Comparison of ENCODE assay signal across 14 cellular contexts in the genomic region with DNA sequence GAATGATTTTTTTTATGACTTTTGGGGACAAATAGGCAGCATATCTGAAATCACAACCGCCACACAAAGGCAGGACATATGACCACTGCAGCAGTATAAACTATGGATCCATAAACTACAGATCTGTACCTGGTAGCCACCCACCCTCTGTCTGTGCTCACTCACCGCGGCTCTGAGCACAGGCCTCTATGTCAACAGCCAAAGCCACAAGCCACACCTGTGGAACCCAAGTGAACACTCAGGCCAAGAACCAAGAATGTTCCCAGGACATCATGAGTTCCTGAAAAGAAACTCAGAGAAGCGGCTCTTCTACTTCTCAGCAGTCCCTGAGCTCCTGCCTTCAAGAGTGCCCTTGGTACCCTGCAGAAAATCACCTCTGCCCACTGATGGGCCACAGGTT. TPM values are rescaled to one million over a fixed set of nuclear protein-coding genes. Genes with fewer than 3 reads are reported as not detected.
DNase-seq lines count a peak whose midpoint lies in the region; ATAC-seq, FAIRE-seq and TF ChIP-seq lines count a peak whose summit lies in the region.
"Had no signal": no experiment of that assay in that cellular context is flagged by ENCODE, and none has a peak within 500 bp of the region (broad histone marks: within the 10 kb centered on the region; RNA-seq: fewer than 3 reads in every experiment).

No MANE protein-coding gene starts in this region.

- peaks cover 31% of the 10 kb centered on the region for H3K4me1 ChIP-seq in lower lobe of right lung
- H3K4me1 ChIP-seq in transverse colon, result peaks cover 0 to 31% (median 20%) of the 10 kb centered on the region in 4 donors

- TF ChIP-seq EP300 in transverse colon (IDR thresholded peaks at IDR 0.05; ENCODE audit: low read depth), result no peak

- FAIRE-seq in HTR-8/SVneo (lab: Jason Lieb, UNC), result no peak
- FAIRE-seq: frontal cortex had no signal

- peaks cover 42% of the 10 kb centered on the region for H3K4me1 Mint-ChIP-seq in activated naive CD4-positive, alpha-beta T cell treated with anti-CD3 and anti-CD28 coated beads, Interleukin-2, amount 50 U/mL, for 24 hours
- H3K4me1 Mint-ChIP-seq in T-helper 2 cell treated with Interferon-gamma antibody and Interleukin-4, amounts not matched to agents 5 μg/mL and 100 μg/mL, for 36 hours (ENCODE audit: low read depth), result peaks cover 26% of the 10 kb centered on the region
- H3K4me1 Mint-ChIP-seq in activated T-helper 1 cell treated with anti-CD3 and anti-CD28 coated beads, Interleukin-12 subunit alpha, Interleukin-12 subunit beta, Interleukin-2, Interleukin-4 antibody, amounts not matched to agents 30 ng/mL and 10 ng/mL and 1 ng/mL, durations not matched to agents 14 hours and 24 hours and 36 hours (ENCODE audit: low read depth), result peaks cover 37% of the 10 kb centered on the region

- no peak for DNase-seq in activated naive CD4-positive, alpha-beta T cell (lab: John Stamatoyannopoulos, UW)
- DNase-seq in T-helper 2 cell treated with Interferon-gamma antibody and Interleukin-4, amounts not matched to agents 5 μg/mL and 100 μg/mL, for 36 hours (ENCODE audit: low spot score), result no peak
- DNase-seq in lower lobe of right lung (no peak), transverse colon (peak; percentile 37), DMS 273 (lab: John Stamatoyannopoulos, UW; ENCODE audit: unreplicated experiment) (no peak), HTR-8/SVneo (ENCODE audit: insufficient read length, low spot score) (no peak)
- DNase-seq in activated T-helper 1 cell treated with anti-CD3 and anti-CD28 coated beads, Interleukin-12 subunit alpha, Interleukin-12 subunit beta, Interleukin-2, Interleukin-4 antibody, amounts not matched to agents 30 ng/mL and 10 ng/mL and 1 ng/mL, durations not matched to agents 14 hours and 24 hours and 36 hours (ENCODE audit: low spot score), result no peak
- DNase-seq: activated CD4-positive, CD25-positive, alpha-beta regulatory T cell treated with anti-CD3 and anti-CD28 coated beads, Interleukin-2, amount 50 U/mL, for 72 hours; MG63; SIG-M5 had no signal

- no peak for TF ChIP-seq POLR2A in transverse colon (IDR thresholded peaks at IDR 0.05)

- no peak overlapping the region for H3K4me3 ChIP-seq in lower lobe of right lung
- no peak overlapping the region for H3K4me3 ChIP-seq in transverse colon
- H3K4me3 ChIP-seq: MG63, thoracic aorta had no signal

- H3K9me3 ChIP-seq in lower lobe of right lung (no peaks in the 10 kb centered on the region), transverse colon (no peaks in the 10 kb centered on the region)
- H3K9me3 ChIP-seq: MG63, thoracic aorta had no signal

- H3K36me3 ChIP-seq in lower lobe of right lung (peaks cover 2% of the 10 kb centered on the region), transverse colon (no peaks in the 10 kb centered on the region)

- in situ Hi-C loops in transverse colon (cut with MboI; ENCODE audit: low pct_ligation_motif_present in 1 of 4, low pct_unique_long_range_greater_than_20kb in 1 of 4, low sequenced_read_pairs in 3 of 4), result loop anchor here in 3 of 4 donors (5.0 to 25.0 kb wide), 3 partner anchors 75 to 152 kb away; a partner anchor contains a TSS

- 50% methylated on average over 4 of the region's 4 CpGs; no CpG with 5 or more reads in 1 of the 2 donors for WGBS in transverse colon (ENCODE audit: low coverage in 1 of 2), 2 donors

- TF ChIP-seq CTCF in lower lobe of right lung (IDR thresholded peaks at IDR 0.05) (no peak), transverse colon (IDR thresholded peaks at IDR 0.05) (no peak)

- H3K27ac ChIP-seq in lower lobe of right lung, result peak overlapping the region; percentile 39
- H3K27ac ChIP-seq in transverse colon, result peak overlapping the region; percentile 0 to 43 (median 30)

- peaks cover 6% of the 10 kb centered on the region for H3K36me3 Mint-ChIP-seq in activated naive CD4-positive, alpha-beta T cell treated with anti-CD3 and anti-CD28 coated beads, Interleukin-2, amount 50 U/mL, for 24 hours
- H3K36me3 Mint-ChIP-seq in T-helper 2 cell treated with Interferon-gamma antibody and Interleukin-4, amounts not matched to agents 5 μg/mL and 100 μg/mL, for 36 hours (ENCODE audit: low read depth), result peaks cover 13% of the 10 kb centered on the region
- peaks cover 9% of the 10 kb centered on the region for H3K36me3 Mint-ChIP-seq in activated T-helper 1 cell treated with anti-CD3 and anti-CD28 coated beads, Interleukin-12 subunit alpha, Interleukin-12 subunit beta, Interleukin-2, Interleukin-4 antibody, amounts not matched to agents 30 ng/mL and 10 ng/mL and 1 ng/mL, durations not matched to agents 14 hours and 24 hours and 36 hours (ENCODE audit: low read depth)

- intact Hi-C loops in lower lobe of right lung (cut with DNase I), result loop anchor here (10.0 kb wide), 1 partner anchor 85 kb away; no protein-coding TSS in a partner anchor
- intact Hi-C loops in transverse colon (cut with DNase I; ENCODE audit: low total_unique reads), result no loop called here
- intact Hi-C loops in activated T-helper 1 cell treated with anti-CD3 and anti-CD28 coated beads, Interleukin-12 subunit alpha, Interleukin-12 subunit beta, Interleukin-2, Interleukin-4 antibody, amounts not matched to agents 30 ng/mL and 10 ng/mL and 1 ng/mL, durations not matched to agents 14 hours and 24 hours and 36 hours (cut with micrococcal nuclease), result no loop called here

- peak; percentile 59 to 64 for ATAC-seq in lower lobe of right lung
- ATAC-seq: left lobe of liver had no signal

- no peaks in the 10 kb centered on the region for H3K9me3 Mint-ChIP-seq in activated naive CD4-positive, alpha-beta T cell treated with anti-CD3 and anti-CD28 coated beads, Interleukin-2, amount 50 U/mL, for 24 hours
- no peaks in the 10 kb centered on the region for H3K9me3 Mint-ChIP-seq in T-helper 2 cell treated with Interferon-gamma antibody and Interleukin-4, amounts not matched to agents 5 μg/mL and 100 μg/mL, for 36 hours
- no peaks in the 10 kb centered on the region for H3K9me3 Mint-ChIP-seq in activated T-helper 1 cell treated with anti-CD3 and anti-CD28 coated beads, Interleukin-12 subunit alpha, Interleukin-12 subunit beta, Interleukin-2, Interleukin-4 antibody, amounts not matched to agents 30 ng/mL and 10 ng/mL and 1 ng/mL, durations not matched to agents 14 hours and 24 hours and 36 hours

- H3K27me3 ChIP-seq in lower lobe of right lung (ENCODE audit: low read depth) (no peaks in the 10 kb centered on the region), transverse colon (no peaks in the 10 kb centered on the region)
- H3K27me3 ChIP-seq: MG63 had no signal

- no peak overlapping the region for H3K4me3 Mint-ChIP-seq in activated naive CD4-positive, alpha-beta T cell treated with anti-CD3 and anti-CD28 coated beads, Interleukin-2, amount 50 U/mL, for 24 hours
- H3K4me3 Mint-ChIP-seq in T-helper 2 cell treated with Interferon-gamma antibody and Interleukin-4, amounts not matched to agents 5 μg/mL and 100 μg/mL, for 36 hours, result peak overlapping the region; percentile 5
- H3K4me3 Mint-ChIP-seq in activated T-helper 1 cell treated with anti-CD3 and anti-CD28 coated beads, Interleukin-12 subunit alpha, Interleukin-12 subunit beta, Interleukin-2, Interleukin-4 antibody, amounts not matched to agents 30 ng/mL and 10 ng/mL and 1 ng/mL, durations not matched to agents 14 hours and 24 hours and 36 hours, result no peak overlapping the region

- no peaks in the 10 kb centered on the region for H3K27me3 Mint-ChIP-seq in activated naive CD4-positive, alpha-beta T cell treated with anti-CD3 and anti-CD28 coated beads, Interleukin-2, amount 50 U/mL, for 24 hours
- no peaks in the 10 kb centered on the region for H3K27me3 Mint-ChIP-seq in T-helper 2 cell treated with Interferon-gamma antibody and Interleukin-4, amounts not matched to agents 5 μg/mL and 100 μg/mL, for 36 hours (ENCODE audit: low read depth)
- H3K27me3 Mint-ChIP-seq in activated T-helper 1 cell treated with anti-CD3 and anti-CD28 coated beads, Interleukin-12 subunit alpha, Interleukin-12 subunit beta, Interleukin-2, Interleukin-4 antibody, amounts not matched to agents 30 ng/mL and 10 ng/mL and 1 ng/mL, durations not matched to agents 14 hours and 24 hours and 36 hours (ENCODE audit: insufficient read depth), result no peaks in the 10 kb centered on the region

- peak overlapping the region; percentile 30 for H3K27ac Mint-ChIP-seq in activated naive CD4-positive, alpha-beta T cell treated with anti-CD3 and anti-CD28 coated beads, Interleukin-2, amount 50 U/mL, for 24 hours
- H3K27ac Mint-ChIP-seq in T-helper 2 cell treated with Interferon-gamma antibody and Interleukin-4, amounts not matched to agents 5 μg/mL and 100 μg/mL, for 36 hours, result peak overlapping the region; percentile 8
- no peak overlapping the region for H3K27ac Mint-ChIP-seq in activated T-helper 1 cell treated with anti-CD3 and anti-CD28 coated beads, Interleukin-12 subunit alpha, Interleukin-12 subunit beta, Interleukin-2, Interleukin-4 antibody, amounts not matched to agents 30 ng/mL and 10 ng/mL and 1 ng/mL, durations not matched to agents 14 hours and 24 hours and 36 hours

RNA-seq across cellular contexts. Expression of a gene that starts 22.4 kb away (rescaled TPM):
- total RNA-seq in lower lobe of right lung, result 47.3 TPM
- total RNA-seq in transverse colon, result 100 to 1,000 TPM in 1 of 4 donors, 10 to 100 TPM in 3; 33.7 to 111 (median 47.7) TPM
- total RNA-seq in activated T-helper 1 cell treated with anti-CD3 and anti-CD28 coated beads, Interleukin-12 subunit alpha, Interleukin-12 subunit beta, Interleukin-2, Interleukin-4 antibody, amounts not matched to agents 30 ng/mL and 10 ng/mL and 1 ng/mL, durations not matched to agents 14 hours and 24 hours and 36 hours, result 43.8 and 43.9 TPM in 2 replicates
